Comparison of ENCODE assay signal across 1 cellular context in genomic region chr4:94486372-94486801, GRCh38.
TF ChIP-seq lines count a peak whose summit lies in the region.

No MANE protein-coding gene starts in this region.

TF ChIP-seq in GM23338, 12 proteins besides CTCF, POLR2A, EP300 and RAD21 (continued from another document):
- TF ChIP-seq REST (IDR thresholded peaks at IDR 0.05; ENCODE audit: unreplicated experiment) (no peak), POLR2AphosphoS5 (IDR thresholded peaks at IDR 0.05; ENCODE audit: low read depth) (no peak), ZNF114 (CRISPR knock-in tag; IDR thresholded peaks at IDR 0.05) (no peak), CREB1 (CRISPR knock-in tag; IDR thresholded peaks at IDR 0.05; ENCODE audit: low read depth) (no peak), NANOG (IDR thresholded peaks at IDR 0.05; ENCODE audit: borderline replicate concordance) (no peak)
